Comparison of ENCODE assay signal across 27 cellular contexts in the genomic region with DNA sequence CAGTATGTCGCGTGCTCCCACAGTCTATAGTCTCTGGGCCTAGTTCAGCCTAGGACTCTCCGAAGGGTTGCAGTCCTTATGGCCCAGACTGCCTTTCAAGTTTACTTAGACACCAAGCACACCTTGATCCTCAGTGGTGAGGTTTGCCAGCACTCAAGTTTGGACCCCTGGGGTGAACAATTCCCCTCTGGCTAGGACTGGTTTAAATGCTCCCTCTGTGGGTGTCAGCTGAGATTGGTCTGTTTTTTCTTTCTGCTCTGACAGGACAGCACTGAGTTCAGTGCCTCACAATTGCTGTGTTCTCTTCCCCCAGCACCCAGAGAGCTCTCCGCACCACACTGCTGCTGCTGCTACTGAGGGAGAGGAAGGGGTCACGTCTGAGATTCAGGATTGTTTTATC. TPM values are rescaled to one million over a fixed set of nuclear protein-coding genes. Genes with fewer than 3 reads are reported as not detected.
"Had no signal": no experiment of that assay in that cellular context is flagged by ENCODE, and none has a peak within 500 bp of the region (broad histone marks: within the 10 kb centered on the region; RNA-seq: fewer than 3 reads in every experiment).

No MANE protein-coding gene starts in this region.

- H3K4me1 Mint-ChIP-seq: activated naive CD4-positive, alpha-beta T cell treated with anti-CD3 and anti-CD28 coated beads, Interleukin-2, amount 50 U/mL, for 24 hours had no signal

- H3K36me3 ChIP-seq: SJSA1 had no signal

- H3K27me3 ChIP-seq: SJSA1 had no signal

- DNase-seq: activated CD4-positive, alpha-beta T cell treated with anti-CD3 and anti-CD28 coated beads for 48 hours; activated CD4-positive, alpha-beta T cell treated with anti-CD3 and anti-CD28 coated beads, Interleukin-2, amount 50 U/mL, for 4 hours; activated CD4-positive, CD25-positive, alpha-beta regulatory T cell treated with anti-CD3 and anti-CD28 coated beads, Interleukin-2, amount 50 U/mL, for 72 hours; activated CD8-positive, alpha-beta memory T cell treated with anti-CD3 and anti-CD28 coated beads, Interleukin-2, amount 10 ng/mL, durations not matched to agents 7 days and 5 days; activated effector memory CD4-positive, alpha-beta T cell treated with Interleukin-2 at 50 U/mL for 16 hours; activated naive CD4-positive, alpha-beta T cell; activated naive CD8-positive, alpha-beta T cell treated with anti-CD3 and anti-CD28 coated beads, Interleukin-2, amount 50 U/mL, for 24 hours; activated T-cell treated with anti-CD3 and anti-CD28 coated beads, Interleukin-2, amount 50 U/mL, for 24 hours; amygdala; MM.1S; NCI-H1105; NCI-H1436; NCI-H1694 treated with DMSO at 0.1 percent for 48 hours; NCI-H2029 treated with DMSO at 0.1 percent for 48 hours; NCI-H345; NCI-H510A; NCI-H526 treated with DMSO at 0.1 percent for 48 hours; NK-92 treated with Interleukin-12 subunit alpha and Interleukin-12 subunit beta, amount 100 ng/mL, for 24 hours; SHP77; SW 1271 had no signal

- H3K27ac ChIP-seq: SJSA1 had no signal

- ATAC-seq: activated CD8-positive, alpha-beta memory T cell treated with anti-CD3 and anti-CD28 coated beads, Interleukin-2, amount 10 ng/mL, durations not matched to agents 7 days and 5 days; activated naive CD8-positive, alpha-beta T cell treated with anti-CD3 and anti-CD28 coated beads, Interleukin-2, amount 50 U/mL, for 24 hours; SK-N-SH treated with all-trans-retinoic acid at 6 μM for 48 hours had no signal

- H3K27ac Mint-ChIP-seq: activated CD8-positive, alpha-beta memory T cell treated with anti-CD3 and anti-CD28 coated beads, Interleukin-2, amount 10 ng/mL, durations not matched to agents 7 days and 5 days; activated naive CD4-positive, alpha-beta T cell treated with anti-CD3 and anti-CD28 coated beads, Interleukin-2, amount 50 U/mL, for 24 hours; activated naive CD8-positive, alpha-beta T cell treated with anti-CD3 and anti-CD28 coated beads, Interleukin-2, amount 50 U/mL, for 24 hours; activated T-cell treated with anti-CD3 and anti-CD28 coated beads, Interleukin-2, amount 50 U/mL, for 24 hours; activated T-helper 1 cell treated with anti-CD3 and anti-CD28 coated beads, Interleukin-12 subunit alpha, Interleukin-12 subunit beta, Interleukin-2, Interleukin-4 antibody, amounts not matched to agents 30 ng/mL and 10 ng/mL and 1 ng/mL, durations not matched to agents 14 hours and 24 hours and 36 hours; T-helper 1 cell treated with Interleukin-12 subunit alpha and Interleukin-12 subunit beta and Interleukin-4 antibody, amounts not matched to agents 30 μg/mL and 1 μg/mL, for 36 hours had no signal

- H3K9me3 ChIP-seq: SJSA1 had no signal

- H3K4me3 Mint-ChIP-seq: activated CD8-positive, alpha-beta memory T cell treated with anti-CD3 and anti-CD28 coated beads, Interleukin-2, amount 10 ng/mL, durations not matched to agents 7 days and 5 days; activated naive CD4-positive, alpha-beta T cell treated with anti-CD3 and anti-CD28 coated beads, Interleukin-2, amount 50 U/mL, for 24 hours; activated naive CD8-positive, alpha-beta T cell treated with anti-CD3 and anti-CD28 coated beads, Interleukin-2, amount 50 U/mL, for 24 hours; activated T-cell treated with anti-CD3 and anti-CD28 coated beads, Interleukin-2, amount 50 U/mL, for 24 hours; activated T-helper 1 cell treated with anti-CD3 and anti-CD28 coated beads, Interleukin-12 subunit alpha, Interleukin-12 subunit beta, Interleukin-2, Interleukin-4 antibody, amounts not matched to agents 30 ng/mL and 10 ng/mL and 1 ng/mL, durations not matched to agents 14 hours and 24 hours and 36 hours; brain; T-helper 1 cell treated with Interleukin-12 subunit alpha and Interleukin-12 subunit beta and Interleukin-4 antibody, amounts not matched to agents 30 μg/mL and 1 μg/mL, for 36 hours had no signal

- H3K36me3 Mint-ChIP-seq: activated naive CD4-positive, alpha-beta T cell treated with anti-CD3 and anti-CD28 coated beads, Interleukin-2, amount 50 U/mL, for 24 hours; brain had no signal

- H3K9me3 Mint-ChIP-seq: activated naive CD4-positive, alpha-beta T cell treated with anti-CD3 and anti-CD28 coated beads, Interleukin-2, amount 50 U/mL, for 24 hours; activated naive CD8-positive, alpha-beta T cell treated with anti-CD3 and anti-CD28 coated beads, Interleukin-2, amount 50 U/mL, for 24 hours; activated T-cell treated with anti-CD3 and anti-CD28 coated beads, Interleukin-2, amount 50 U/mL, for 24 hours; activated T-helper 1 cell treated with anti-CD3 and anti-CD28 coated beads, Interleukin-12 subunit alpha, Interleukin-12 subunit beta, Interleukin-2, Interleukin-4 antibody, amounts not matched to agents 30 ng/mL and 10 ng/mL and 1 ng/mL, durations not matched to agents 14 hours and 24 hours and 36 hours; T-helper 1 cell treated with Interleukin-12 subunit alpha and Interleukin-12 subunit beta and Interleukin-4 antibody, amounts not matched to agents 30 μg/mL and 1 μg/mL, for 36 hours had no signal

- H3K4me3 ChIP-seq: SJSA1 had no signal

RNA-seq across cellular contexts. Expression of a gene that starts 31.9 kb away (rescaled TPM):
- total RNA-seq: activated CD8-positive, alpha-beta memory T cell treated with anti-CD3 and anti-CD28 coated beads, Interleukin-2, amount 10 ng/mL, durations not matched to agents 7 days and 5 days; activated T-helper 1 cell treated with anti-CD3 and anti-CD28 coated beads, Interleukin-12 subunit alpha, Interleukin-12 subunit beta, Interleukin-2, Interleukin-4 antibody, amounts not matched to agents 30 ng/mL and 10 ng/mL and 1 ng/mL, durations not matched to agents 14 hours and 24 hours and 36 hours; astrocyte; SJSA1 had no signal
